ENCODE assay signal across 8 cellular contexts in the genomic region with DNA sequence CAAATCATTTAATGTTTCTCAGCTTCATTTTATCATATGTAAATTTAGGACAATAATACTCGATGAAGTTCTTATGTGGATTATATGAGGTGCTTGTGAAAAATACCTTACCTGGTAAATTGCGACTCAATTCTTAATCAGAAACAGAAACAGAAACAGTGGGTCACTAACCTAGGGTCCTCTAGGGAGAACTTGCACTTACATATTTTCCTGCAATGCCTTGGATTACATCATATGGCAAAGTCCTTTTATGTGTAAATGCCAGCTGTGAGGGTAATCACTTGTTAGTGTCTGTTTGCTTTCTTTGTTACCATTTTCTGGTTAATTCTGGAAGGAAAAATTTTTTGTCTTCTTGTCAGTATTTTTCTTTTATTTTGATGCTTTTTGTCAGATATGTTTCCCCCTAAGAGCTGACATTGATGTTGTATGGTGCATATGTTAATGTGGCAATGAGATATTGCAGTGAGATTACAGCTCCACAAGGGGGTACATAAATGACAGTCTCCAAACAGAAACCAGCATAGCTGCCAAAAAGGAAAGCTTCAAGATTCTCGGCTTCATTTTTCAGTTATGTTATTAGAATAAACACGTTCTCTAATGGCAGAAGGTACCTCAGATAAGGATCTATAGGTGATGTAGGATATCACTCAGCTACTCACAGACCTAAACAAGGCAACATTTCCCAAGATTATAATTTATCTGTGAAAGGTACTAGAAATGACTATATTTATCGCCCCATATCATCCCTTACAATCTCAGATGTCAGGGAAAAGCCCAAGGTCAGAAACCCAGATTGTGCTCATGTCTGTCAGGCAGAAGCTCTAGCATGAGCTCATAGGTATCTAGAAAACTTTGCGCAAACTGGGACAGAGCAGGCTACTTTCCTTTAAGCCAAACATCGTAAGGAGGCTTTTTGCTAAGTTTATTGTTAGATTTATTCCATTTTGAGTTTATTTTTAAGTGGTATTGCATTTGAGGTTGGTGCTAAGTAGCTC.
A peak's percentile ranks its signal among the peaks of the same experiment; 100 is the strongest.
DNase-seq lines count a peak whose midpoint lies in the region; ATAC-seq and TF ChIP-seq lines count a peak whose summit lies in the region.

No MANE protein-coding gene starts in this region.

- in situ Hi-C loops in astrocyte of the cerebellum (cut with HindIII; ENCODE audit: low sequenced_read_pairs): no loop called here

- TF ChIP-seq CTCF in cardiac muscle cell (IDR thresholded peaks at IDR 0.05; ENCODE audit: low read depth, low read length) (peak; percentile 18), heart left ventricle (IDR thresholded peaks at IDR 0.05) (peak in 1 of 12 donors; percentile 17), astrocyte of the cerebellum (IDR thresholded peaks at IDR 0.05; ENCODE audit: low read depth, low read length, missing control alignments) (peak; percentile 12), upper lobe of left lung (IDR thresholded peaks at IDR 0.05) (peak in 2 of 6 experiments; percentile 13 to 26)

- H3K4me3 ChIP-seq in cardiac muscle cell (no peak overlapping the region), heart left ventricle (no peak overlapping the region), astrocyte of the cerebellum (ENCODE audit: low read depth, low read length) (no peak overlapping the region), upper lobe of left lung (no peak overlapping the region)

- DNase-seq in cardiac muscle cell (ENCODE audit: low read depth in 1 of 2, low spot score in 1 of 2) (peak in 1 of 2 donors; percentile 24), heart left ventricle (no peak), astrocyte of the cerebellum (ENCODE audit: low read depth) (no peak), upper lobe of left lung (no peak), dedifferentiated amniotic fluid mesenchymal stem cell (ENCODE audit: extremely low spot score) (no peak), HK-2 (ENCODE audit: unreplicated experiment) (no peak)
- DNase-seq in activated CD8-positive, alpha-beta memory T cell treated with anti-CD3 and anti-CD28 coated beads, Interleukin-2, amount 50 U/mL, for 4 hours: no peak

- 72 to 81% (median 75%) methylated on average over 7 of the region's 7 CpGs for WGBS in heart left ventricle, 4 donors
- WGBS in upper lobe of left lung, 2 donors: 60 to 64% methylated on average over 7 of the region's 7 CpGs

- intact Hi-C loops in heart left ventricle (cut with DNase I): no loop called here

- H3K9me3 ChIP-seq in cardiac muscle cell (ENCODE audit: low read depth) (no peaks in the 10 kb centered on the region), heart left ventricle (peaks cover 0 to 15% (median 10%) of the 10 kb centered on the region in 12 donors), upper lobe of left lung (no peaks in the 10 kb centered on the region)

- no peaks in the 10 kb centered on the region for H3K36me3 ChIP-seq in cardiac muscle cell
- no peaks in the 10 kb centered on the region for H3K36me3 ChIP-seq in heart left ventricle
- H3K36me3 ChIP-seq in upper lobe of left lung: no peaks in the 10 kb centered on the region

- TF ChIP-seq POLR2A in heart left ventricle (IDR thresholded peaks at IDR 0.05) (no peak), upper lobe of left lung (IDR thresholded peaks at IDR 0.05) (no peak)

- no peak for ATAC-seq in heart left ventricle
- peak; percentile 83 for ATAC-seq in HG03280 (IDR thresholded peaks at IDR 0.05; ENCODE audit: unreplicated experiment)
- ATAC-seq in upper lobe of left lung (ENCODE audit: low FRiP score in 2 of 2): no peak

- no peak for TF ChIP-seq EP300 in upper lobe of left lung (IDR thresholded peaks at IDR 0.05)

- H3K27me3 ChIP-seq in cardiac muscle cell (no peaks in the 10 kb centered on the region), heart left ventricle (no peaks in the 10 kb centered on the region), upper lobe of left lung (no peaks in the 10 kb centered on the region)

- H3K4me1 ChIP-seq in cardiac muscle cell (ENCODE audit: low read depth) (no peaks in the 10 kb centered on the region), heart left ventricle (no peaks in the 10 kb centered on the region), upper lobe of left lung (no peaks in the 10 kb centered on the region)

- no peak overlapping the region for H3K27ac ChIP-seq in cardiac muscle cell
- no peak overlapping the region for H3K27ac ChIP-seq in heart left ventricle
- peak overlapping the region; percentile 32 to 70 (median 48) for H3K27ac ChIP-seq in upper lobe of left lung

Comparison
In these comparisons a context has a peak if more than half of its experiments do, and no peak if none do; other contexts are left out.
1. H3K27ac ChIP-seq: peak in upper lobe of left lung (4 of 4); none in cardiac muscle cell (single experiment) and heart left ventricle (0 of 12).